ENCODE assay signal across 17 cellular contexts in genomic region chr2:63122921-63123320, GRCh38.
A peak's percentile ranks its signal among the peaks of the same experiment; 100 is the strongest.
DNase-seq lines count a peak whose midpoint lies in the region; ATAC-seq, FAIRE-seq and TF ChIP-seq lines count a peak whose summit lies in the region.
"Had no signal": no experiment of that assay in that cellular context is flagged by ENCODE, and none has a peak within 500 bp of the region (broad histone marks: within the 10 kb centered on the region; RNA-seq: fewer than 3 reads in every experiment).

No MANE protein-coding gene starts in this region.

- H3K4me3 ChIP-seq in smooth muscle cell, result no peak overlapping the region
- H3K4me3 ChIP-seq in PC-3 (ENCODE audit: low read length), result no peak overlapping the region
- no peak overlapping the region for H3K4me3 ChIP-seq in SK-N-SH (ENCODE audit: low read depth in 2 of 2, low read length in 1 of 2)
- H3K4me3 ChIP-seq: A549 had no signal

- H3F3A ChIP-seq in smooth muscle cell (ENCODE audit: low read depth) (no peaks in the 10 kb centered on the region), PC-3 (ENCODE audit: low read length, unreplicated experiment) (no peaks in the 10 kb centered on the region), SK-N-SH (replicated peaks; ENCODE audit: insufficient read depth) (no peaks in the 10 kb centered on the region)

- H4K20me1 ChIP-seq in smooth muscle cell (ENCODE audit: low read depth) (no peaks in the 10 kb centered on the region), PC-3 (ENCODE audit: low read length) (no peaks in the 10 kb centered on the region), SK-N-SH (ENCODE audit: insufficient read depth) (no peaks in the 10 kb centered on the region)

- H3K79me2 ChIP-seq in smooth muscle cell (ENCODE audit: low read depth) (no peaks in the 10 kb centered on the region), PC-3 (ENCODE audit: low read length) (no peaks in the 10 kb centered on the region), SK-N-SH (ENCODE audit: insufficient read depth) (no peaks in the 10 kb centered on the region)

- TF ChIP-seq POLR2A in GM12892 (IDR thresholded peaks at IDR 0.05; ENCODE audit: low read depth, low read length), result no peak

- no peaks in the 10 kb centered on the region for H3K9me2 ChIP-seq in PC-3 (replicated peaks; ENCODE audit: low read length)
- no peaks in the 10 kb centered on the region for H3K9me2 ChIP-seq in SK-N-SH

- H3K9me3 ChIP-seq in smooth muscle cell (replicated peaks; ENCODE audit: low read depth), result no peaks in the 10 kb centered on the region
- H3K9me3 ChIP-seq in PC-3 (ENCODE audit: low read length), result no peaks in the 10 kb centered on the region
- no peaks in the 10 kb centered on the region for H3K9me3 ChIP-seq in SK-N-SH
- H3K9me3 ChIP-seq: A549 had no signal

- H3K4me2 ChIP-seq in smooth muscle cell (peak overlapping the region; percentile 40), PC-3 (ENCODE audit: low read length) (no peak overlapping the region), SK-N-SH (no peak overlapping the region)
- H3K4me2 ChIP-seq: A549 had no signal

- intact Hi-C loops in PC-3 (cut with micrococcal nuclease), result no loop called here

- no peaks in the 10 kb centered on the region for H3K36me3 ChIP-seq in smooth muscle cell (ENCODE audit: low read depth)
- no peaks in the 10 kb centered on the region for H3K36me3 ChIP-seq in PC-3 (ENCODE audit: low read depth, low read length)
- no peaks in the 10 kb centered on the region for H3K36me3 ChIP-seq in SK-N-SH (replicated peaks in 1 of 2; ENCODE audit: control insufficient read depth in 1 of 2, insufficient read depth in 2 of 2, low read length in 1 of 2)

- TF ChIP-seq CTCF in foreskin keratinocyte (conservative IDR thresholded peaks at IDR 0.05) (no peak), smooth muscle cell (IDR thresholded peaks at IDR 0.05; ENCODE audit: borderline replicate concordance, insufficient read depth, poor library complexity, severe bottlenecking) (no peak), PC-3 (conservative IDR thresholded peaks at IDR 0.05; ENCODE audit: low read depth, low read length) (no peak), SK-N-SH (IDR thresholded peaks at IDR 0.05) (no peak)

- ATAC-seq in foreskin keratinocyte (peak; percentile 35), PC-3 (no peak)
- ATAC-seq: A549, HepG2 had no signal

- no peak for TF ChIP-seq EP300 in SK-N-SH (IDR thresholded peaks at IDR 0.05; ENCODE audit: borderline replicate concordance in 1 of 2, low read depth in 1 of 2, low read length in 1 of 2)

- CTCF ChIA-PET in PC-3 (lab: Charles Lee), result no interaction called here
- CTCF ChIA-PET in SK-N-SH (lab: Yijun Ruan, JAX), result no interaction called here

- DNase-seq in ELF-1 (ENCODE audit: low read depth, low spot score), result peak; percentile 36
- DNase-seq in GM12892 (ENCODE audit: insufficient read length), result no peak
- DNase-seq in foreskin keratinocyte, result peak; percentile 26 to 66
- no peak for DNase-seq in smooth muscle cell (lab: John Stamatoyannopoulos, UW; ENCODE audit: unreplicated experiment)
- no peak for DNase-seq in PC-3
- DNase-seq in SK-N-SH, result no peak
- no peak for DNase-seq in CD1c-positive myeloid dendritic cell (ENCODE audit: extremely low spot score)
- DNase-seq: CD4-positive, CD25-positive, alpha-beta regulatory T cell; DMS79; GDM1; HCEC 1CT; HFFc6 had no signal

- no peak for TF ChIP-seq RAD21 in SK-N-SH (IDR thresholded peaks at IDR 0.05; ENCODE audit: low read length)

- H2AFZ ChIP-seq in smooth muscle cell (ENCODE audit: low read depth) (no peak overlapping the region), PC-3 (ENCODE audit: low read length) (no peak overlapping the region), SK-N-SH (ENCODE audit: low read depth) (no peak overlapping the region)

- H3K27me3 ChIP-seq in foreskin keratinocyte (no peaks in the 10 kb centered on the region), smooth muscle cell (ENCODE audit: low read depth) (no peaks in the 10 kb centered on the region), PC-3 (ENCODE audit: low read length) (no peaks in the 10 kb centered on the region), SK-N-SH (ENCODE audit: insufficient read depth) (no peaks in the 10 kb centered on the region)

- 74% methylated on average over 3 of the region's 3 CpGs for WGBS in smooth muscle cell (ENCODE audit: low lambda C conversion rate)
- WGBS in SK-N-SH (ENCODE audit: low lambda C conversion rate), result 83% methylated on average over 3 of the region's 3 CpGs

- BruUV-seq in PC-3 (replicated peaks; lab: Mats Ljungman, UMichigan), result no TSS peak

- POLR2A ChIA-PET in PC-3 (lab: Charles Lee; ENCODE audit: unreplicated experiment), result no interaction called here
- POLR2A ChIA-PET in SK-N-SH (lab: Yijun Ruan, JAX), result no interaction called here

- H3K4me1 ChIP-seq in foreskin keratinocyte (peaks cover 15% of the 10 kb centered on the region), smooth muscle cell (ENCODE audit: low read depth) (no peaks in the 10 kb centered on the region), PC-3 (ENCODE audit: insufficient read depth, low read length) (no peaks in the 10 kb centered on the region), SK-N-SH (ENCODE audit: control insufficient read depth in 1 of 2, insufficient read depth in 2 of 2, low read depth in 1 of 2, low read length in 1 of 2) (no peaks in the 10 kb centered on the region)

- peak; percentile 54 for FAIRE-seq in GM12892 (lab: Jason Lieb, UNC)
- FAIRE-seq: A549, GM19239, H1, HepG2, HTR-8/SVneo had no signal

- H3K9ac ChIP-seq in smooth muscle cell (ENCODE audit: low read depth) (no peak overlapping the region), PC-3 (ENCODE audit: low read length) (no peak overlapping the region), SK-N-SH (no peak overlapping the region)

- H3K27ac ChIP-seq in foreskin keratinocyte (peak overlapping the region; percentile 40), smooth muscle cell (ENCODE audit: low read depth) (no peak overlapping the region), PC-3 (ENCODE audit: low read length) (no peak overlapping the region), SK-N-SH (ENCODE audit: low read depth in 2 of 2, low read length in 1 of 2) (no peak overlapping the region)
- H3K27ac ChIP-seq: A549 had no signal

TF ChIP-seq in SK-N-SH, 30 proteins besides CTCF, POLR2A, EP300 and RAD21:
- TF ChIP-seq GATA2 (CRISPR knock-in tag; IDR thresholded peaks at IDR 0.05), result no peak
- TF ChIP-seq RFX5 (IDR thresholded peaks at IDR 0.05; ENCODE audit: low read length), result no peak
- TF ChIP-seq NFIC (IDR thresholded peaks at IDR 0.05; ENCODE audit: borderline replicate concordance), result no peak
- no peak for TF ChIP-seq FOXJ3 (CRISPR knock-in tag; IDR thresholded peaks at IDR 0.05)
- TF ChIP-seq TAF1 (IDR thresholded peaks at IDR 0.05; ENCODE audit: borderline replicate concordance, low read depth, low read length), result no peak
- no peak for TF ChIP-seq SIN3A (IDR thresholded peaks at IDR 0.05; ENCODE audit: borderline replicate concordance, low read depth, low read length)

Comparison
In these comparisons a context has a peak if more than half of its experiments do, and no peak if none do; other contexts are left out.
1. DNase-seq: peak in ELF-1 (single experiment) and foreskin keratinocyte (2 of 2); none in GM12892 (single experiment), smooth muscle cell (single experiment), PC-3 (single experiment), SK-N-SH (single experiment) and CD1c-positive myeloid dendritic cell (single experiment).